8 cellular contexts compared by ENCODE assay signal in the genomic region with DNA sequence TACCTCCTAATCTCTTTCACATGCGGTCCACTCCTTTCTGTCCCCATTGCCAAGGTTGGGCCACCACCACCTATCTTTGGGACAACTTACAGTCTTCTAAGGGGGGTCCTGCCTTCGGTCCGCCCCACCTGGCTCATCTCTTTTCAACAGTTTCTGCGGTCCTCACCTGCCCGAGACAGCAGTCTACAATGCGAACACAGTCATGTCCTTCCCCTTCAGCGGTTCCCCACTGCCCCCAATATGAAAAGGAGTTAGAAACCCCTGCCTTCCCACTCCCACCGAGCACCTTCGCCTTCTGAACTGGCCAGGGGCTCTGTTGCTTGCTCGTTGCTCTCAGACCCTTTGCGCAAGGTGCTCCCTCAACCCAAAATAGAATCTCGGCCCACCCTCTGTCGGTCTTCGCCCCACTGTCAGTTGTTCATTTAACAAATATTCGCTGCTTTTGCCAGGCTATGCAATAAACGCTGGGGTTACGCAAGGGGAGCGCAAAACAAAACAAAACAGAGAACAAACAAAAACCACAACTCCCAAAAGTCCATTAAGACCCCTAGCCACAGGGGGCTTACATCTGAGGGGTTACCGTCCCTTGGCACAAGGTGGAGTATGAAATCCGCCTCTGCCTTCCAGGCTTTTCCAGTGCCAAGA. TPM values are rescaled to one million over a fixed set of nuclear protein-coding genes. Genes with fewer than 3 reads are reported as not detected.
A peak's percentile ranks its signal among the peaks of the same experiment; 100 is the strongest.
DNase-seq lines count a peak whose midpoint lies in the region; ATAC-seq and TF ChIP-seq lines count a peak whose summit lies in the region.

No MANE protein-coding gene starts in this region.

- ATAC-seq in activated B cell treated with CpG ODN at 0.5 μM for 24 hours (ENCODE audit: low read depth) (peak; percentile 2), heart left ventricle (peak in 2 of 4 donors; percentile 2 to 44), gastrocnemius medialis (peak; percentile 36 to 42)

- CTCF ChIA-PET in activated B cell treated with CpG ODN at 0.5 μM for 24 hours (lab: Charles Lee) = interaction anchor here (0.6 kb wide), 1 partner anchor 43 kb away, joined by 3 read pairs; no protein-coding TSS in a partner anchor

- H3K9me2 ChIP-seq in GM23248 (ENCODE audit: insufficient read depth) = no peaks in the 10 kb centered on the region

- DNase-seq in GM23248 (peak; percentile 78), activated B cell treated with CpG ODN at 0.5 μM for 24 hours (no peak), heart left ventricle (no peak), gastrocnemius medialis (peak in 1 of 2 donors; percentile 30), NCI-H2107 (lab: John Stamatoyannopoulos, UW) (no peak), DMS114 treated with DMSO at 0.1 percent for 48 hours (lab: John Stamatoyannopoulos, UW; ENCODE audit: unreplicated experiment) (no peak), islet precursor cell (no peak)
- DNase-seq in stimulated activated CD4-positive, alpha-beta T cell treated with anti-CD3 and anti-CD28 coated beads, Interleukin-4, amount 100 ng/mL, for 24 hours = no peak

- peaks cover 29% of the 10 kb centered on the region for H3K4me1 Mint-ChIP-seq in activated B cell treated with CpG ODN at 0.5 μM for 24 hours

- H3K4me3 ChIP-seq in GM23248 (peak overlapping the region; percentile 85), heart left ventricle (peak overlapping the region; percentile 44 to 87 (median 66)), gastrocnemius medialis (peak overlapping the region; percentile 75 to 88 (median 76))

- H3K9me3 Mint-ChIP-seq in activated B cell treated with CpG ODN at 0.5 μM for 24 hours = no peaks in the 10 kb centered on the region

- H3K27ac ChIP-seq in GM23248 = 0 out of 2 replicates have a peak overlapping the region, but pooled peaks have one; percentile 12
- H3K27ac ChIP-seq in heart left ventricle = peak overlapping the region in 10 of 12 donors; percentile 8 to 67 (median 37)
- H3K27ac ChIP-seq in gastrocnemius medialis = peak overlapping the region; percentile 66 to 82 (median 72)

- H3F3A ChIP-seq in GM23248 (ENCODE audit: insufficient read depth) = no peaks in the 10 kb centered on the region

- peak overlapping the region; percentile 88 for H3K9ac ChIP-seq in GM23248

- peaks cover 36% of the 10 kb centered on the region for H3K79me2 ChIP-seq in GM23248 (ENCODE audit: insufficient read depth)

- POLR2A ChIA-PET in activated B cell treated with CpG ODN at 0.5 μM for 24 hours (lab: Charles Lee) = interaction anchor here (1.2 kb wide), 1 partner anchor 91 kb away, joined by 6 read pairs; a partner anchor contains a TSS

- H3K36me3 ChIP-seq in GM23248 (ENCODE audit: low read depth) = no peaks in the 10 kb centered on the region
- peaks cover 0 to 3% (median 0%) of the 10 kb centered on the region in 9 donors for H3K36me3 ChIP-seq in heart left ventricle
- H3K36me3 ChIP-seq in gastrocnemius medialis = no peaks in the 10 kb centered on the region

- H2AFZ ChIP-seq in GM23248 = peak overlapping the region; percentile 98

- no peaks in the 10 kb centered on the region for H3K27me3 Mint-ChIP-seq in activated B cell treated with CpG ODN at 0.5 μM for 24 hours

- peak overlapping the region; percentile 75 for H3K27ac Mint-ChIP-seq in activated B cell treated with CpG ODN at 0.5 μM for 24 hours

- intact Hi-C loops in activated B cell treated with CpG ODN at 0.5 μM for 24 hours (cut with micrococcal nuclease) = loop anchor here (1.0 to 10.0 kb wide), 5 partner anchors 36 to 776 kb away; a partner anchor contains a TSS
- intact Hi-C loops in heart left ventricle (cut with DNase I) = loop anchor here in 3 of 10 donors (2.0 to 5.0 kb wide), 2 partner anchors 36 kb away; no protein-coding TSS in a partner anchor
- intact Hi-C loops in gastrocnemius medialis (cut with DNase I; ENCODE audit: low total_unique reads) = loop anchor here (1.0 to 5.0 kb wide), 4 partner anchors 36 to 776 kb away; a partner anchor contains a TSS

- H3K27me3 ChIP-seq in GM23248 (replicated peaks; ENCODE audit: insufficient read depth) = no peaks in the 10 kb centered on the region
- H3K27me3 ChIP-seq in heart left ventricle = no peaks in the 10 kb centered on the region
- no peaks in the 10 kb centered on the region for H3K27me3 ChIP-seq in gastrocnemius medialis

- H3K36me3 Mint-ChIP-seq in activated B cell treated with CpG ODN at 0.5 μM for 24 hours (ENCODE audit: low read depth) = peaks cover 8% of the 10 kb centered on the region

- in situ Hi-C loops in GM23248 (cut with MboI) (no loop called here), gastrocnemius medialis (cut with MboI; ENCODE audit: low sequenced_read_pairs in 4 of 4) (no loop called here)

- TF ChIP-seq CTCF in activated B cell treated with CpG ODN at 0.5 μM for 24 hours (IDR thresholded peaks at IDR 0.05) (no peak), heart left ventricle (IDR thresholded peaks at IDR 0.05) (no peak), gastrocnemius medialis (IDR thresholded peaks at IDR 0.05 in 4 of 5, conservative IDR thresholded peaks at IDR 0.05 in 1 of 5) (no peak)

- no peaks in the 10 kb centered on the region for H4K20me1 ChIP-seq in GM23248 (ENCODE audit: insufficient read depth)

- H3K4me1 ChIP-seq in GM23248 (ENCODE audit: insufficient read depth) (peaks cover 7% of the 10 kb centered on the region), heart left ventricle (peaks cover 3 to 17% (median 12%) of the 10 kb centered on the region in 12 donors), gastrocnemius medialis (peaks cover 8 to 15% of the 10 kb centered on the region in 2 donors)

- H3K9me3 ChIP-seq in GM23248 (ENCODE audit: low read depth) (no peaks in the 10 kb centered on the region), heart left ventricle (no peaks in the 10 kb centered on the region), gastrocnemius medialis (no peaks in the 10 kb centered on the region)

- peak overlapping the region; percentile 90 for H3K4me3 Mint-ChIP-seq in activated B cell treated with CpG ODN at 0.5 μM for 24 hours

- 37 to 40% methylated on average over 20 of the region's 20 CpGs for WGBS in GM23248 (ENCODE audit: low coverage in 1 of 2, low lambda C conversion rate in 2 of 2, missing lambda C conversion rate in 2 of 2), 2 experiments
- WGBS in heart left ventricle, 4 donors = 23 to 45% (median 36%) methylated on average over 20 of the region's 20 CpGs

- TF ChIP-seq POLR2A in heart left ventricle (IDR thresholded peaks at IDR 0.05) (no peak), gastrocnemius medialis (IDR thresholded peaks at IDR 0.05) (no peak)

- peak overlapping the region; percentile 96 for H3K4me2 ChIP-seq in GM23248 (ENCODE audit: unreplicated experiment)

RNA-seq across cellular contexts. Expression of a gene that starts 0.6 kb away (rescaled TPM):
- total RNA-seq in GM23248 (2014; rRNA removed; shearing (Covaris generic)) = 11.2 and 13.8 TPM in 2 replicates
- polyA plus RNA-seq in GM23248 (2016; fragmentation: Nextera tagmentation; extraction: Ambion mirVana) (9.6 and 14.2 TPM in 2 replicates), heart left ventricle (1 to 10 TPM in 1 of 2 donors, under 1 TPM in 1; 0.42 to 2.0 TPM)
- total RNA-seq in activated B cell treated with CpG ODN at 0.5 μM for 24 hours (13.8 and 16.6 TPM in 2 replicates), heart left ventricle (10 to 100 TPM in 1 of 9 donors, 1 to 10 TPM in 8; 1.0 to 10.3 (median 1.9) TPM), gastrocnemius medialis (1 to 10 TPM in 3 of 4 donors, under 1 TPM in 1; 0.80 to 3.3 (median 2.7) TPM)

RNA-seq across cellular contexts. Expression of a gene that starts 21.8 kb away (rescaled TPM):
- total RNA-seq in GM23248 (2014; rRNA removed; shearing (Covaris generic)) = not detected in 2 replicates
- not detected in 2 replicates for polyA plus RNA-seq in GM23248 (2016; fragmentation: Nextera tagmentation; extraction: Ambion mirVana)
- total RNA-seq in activated B cell treated with CpG ODN at 0.5 μM for 24 hours = not detected in 2 replicates
- not detected for total RNA-seq in heart left ventricle
- not detected for polyA plus RNA-seq in heart left ventricle
- total RNA-seq in gastrocnemius medialis = not detected

Comparison
In these comparisons a context has a peak if more than half of its experiments do, and no peak if none do; other contexts are left out.
1. H3K27ac ChIP-seq: peak in every context shown above with its lines; median percentile 72 in gastrocnemius medialis; 37 in heart left ventricle; 12 in GM23248.